25 cellular contexts compared by ENCODE assay signal in the genomic region with DNA sequence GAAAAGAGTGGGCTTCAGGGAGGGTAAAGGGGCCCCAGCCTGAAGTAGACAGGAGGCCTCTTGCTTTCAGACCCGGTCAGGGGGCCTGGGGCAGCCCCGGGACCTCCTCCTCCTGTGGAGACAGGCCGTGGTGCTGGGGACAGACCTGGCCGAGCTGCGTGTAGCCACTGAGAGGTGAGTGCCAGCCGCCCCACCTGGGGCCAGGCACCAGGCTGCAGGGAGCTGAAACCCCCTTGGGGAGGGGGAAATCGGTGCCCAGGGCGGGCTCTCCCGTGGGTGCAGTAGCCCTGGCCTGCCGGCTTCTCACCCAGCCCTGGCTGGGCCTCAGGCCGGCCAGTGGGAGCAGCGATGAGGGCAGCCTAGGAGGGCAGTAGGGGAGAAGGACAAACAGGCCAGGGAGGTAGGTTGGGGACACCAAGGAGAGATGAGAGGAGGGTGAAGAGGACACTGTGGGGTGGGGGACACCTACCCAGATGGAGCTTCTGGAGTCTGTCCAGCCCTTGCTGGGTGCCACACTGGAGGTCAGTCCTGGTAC. TPM values are rescaled to one million over a fixed set of nuclear protein-coding genes. Genes with fewer than 3 reads are reported as not detected.
DNase-seq lines count a peak whose midpoint lies in the region; ATAC-seq and TF ChIP-seq lines count a peak whose summit lies in the region.
"Had no signal": no experiment of that assay in that cellular context is flagged by ENCODE, and none has a peak within 500 bp of the region (broad histone marks: within the 10 kb centered on the region; RNA-seq: fewer than 3 reads in every experiment).

No MANE protein-coding gene starts in this region.

- intact Hi-C loops in activated CD4-positive, alpha-beta memory T cell treated with anti-CD3 and anti-CD28 coated beads for 36 hours (cut with micrococcal nuclease), result no loop called here
- intact Hi-C loops in left lung (cut with DNase I) (no loop called here), sigmoid colon (cut with DNase I) (no loop called here)

- TF ChIP-seq EP300 in sigmoid colon (IDR thresholded peaks at IDR 0.05), result no peak

- no peak for TF ChIP-seq CTCF in chondrocyte (IDR thresholded peaks at IDR 0.05)
- TF ChIP-seq CTCF in left lung (IDR thresholded peaks at IDR 0.05), result no peak
- TF ChIP-seq CTCF in sigmoid colon (IDR thresholded peaks at IDR 0.05), result no peak

- no peaks in the 10 kb centered on the region for H3K27me3 ChIP-seq in left lung
- H3K27me3 ChIP-seq in sigmoid colon, result peaks cover 0 to 9% (median 0%) of the 10 kb centered on the region in 3 donors
- H3K27me3 ChIP-seq: uterus had no signal

- H3K36me3 ChIP-seq in left lung, result no peaks in the 10 kb centered on the region
- H3K36me3 ChIP-seq in sigmoid colon, result no peaks in the 10 kb centered on the region
- H3K36me3 ChIP-seq: uterus had no signal

- H3K4me1 Mint-ChIP-seq in activated CD4-positive, alpha-beta memory T cell treated with anti-CD3 and anti-CD28 coated beads for 36 hours (ENCODE audit: low read depth), result no peaks in the 10 kb centered on the region
- no peaks in the 10 kb centered on the region for H3K4me1 Mint-ChIP-seq in activated CD4-positive, alpha-beta memory T cell treated with anti-CD3 and anti-CD28 coated beads, Interleukin-2, amount 10 ng/mL, durations not matched to agents 7 days and 5 days
- H3K4me1 Mint-ChIP-seq in chondrocyte (ENCODE audit: low read depth), result no peaks in the 10 kb centered on the region
- H3K4me1 Mint-ChIP-seq: naive thymus-derived CD4-positive, alpha-beta T cell had no signal

- ATAC-seq in left lung (no peak), HG03095 (IDR thresholded peaks at IDR 0.05; ENCODE audit: unreplicated experiment) (no peak)
- ATAC-seq: foreskin keratinocyte; naive thymus-derived CD4-positive, alpha-beta T cell had no signal

- H3K36me3 Mint-ChIP-seq in activated CD4-positive, alpha-beta memory T cell treated with anti-CD3 and anti-CD28 coated beads for 36 hours, result no peaks in the 10 kb centered on the region
- H3K36me3 Mint-ChIP-seq in activated CD4-positive, alpha-beta memory T cell treated with anti-CD3 and anti-CD28 coated beads, Interleukin-2, amount 10 ng/mL, durations not matched to agents 7 days and 5 days (ENCODE audit: low read depth), result no peaks in the 10 kb centered on the region
- peaks cover 4% of the 10 kb centered on the region for H3K36me3 Mint-ChIP-seq in chondrocyte (ENCODE audit: low read depth)
- H3K36me3 Mint-ChIP-seq: naive thymus-derived CD4-positive, alpha-beta T cell had no signal

- H3K27me3 Mint-ChIP-seq in activated CD4-positive, alpha-beta memory T cell treated with anti-CD3 and anti-CD28 coated beads for 36 hours, result peaks cover 11% of the 10 kb centered on the region
- peaks cover 3% of the 10 kb centered on the region for H3K27me3 Mint-ChIP-seq in activated CD4-positive, alpha-beta memory T cell treated with anti-CD3 and anti-CD28 coated beads, Interleukin-2, amount 10 ng/mL, durations not matched to agents 7 days and 5 days
- peaks cover 32% of the 10 kb centered on the region for H3K27me3 Mint-ChIP-seq in chondrocyte (ENCODE audit: low read depth)

- WGBS in sigmoid colon, 2 donors, result 79 to 89% methylated on average over 12 of the region's 12 CpGs

- H3K27ac ChIP-seq in left lung (no peak overlapping the region), sigmoid colon (no peak overlapping the region)
- H3K27ac ChIP-seq: foreskin keratinocyte, uterus had no signal

- no peak for TF ChIP-seq POLR2A in sigmoid colon (IDR thresholded peaks at IDR 0.05)

- H3K4me3 ChIP-seq in left lung (no peak overlapping the region), sigmoid colon (no peak overlapping the region)
- H3K4me3 ChIP-seq: uterus had no signal

- peak; percentile 5 for DNase-seq in activated CD4-positive, alpha-beta memory T cell treated with anti-CD3 and anti-CD28 coated beads for 36 hours
- no peak for DNase-seq in activated CD4-positive, alpha-beta memory T cell treated with anti-CD3 and anti-CD28 coated beads, Interleukin-2, amount 10 ng/mL, durations not matched to agents 7 days and 5 days
- DNase-seq in chondrocyte (ENCODE audit: low spot score) (peak; percentile 67), left lung (peak; percentile 28 to 78), sigmoid colon (peak; percentile 36), NCI-H2081 (lab: John Stamatoyannopoulos, UW) (no peak)
- no peak for DNase-seq in stimulated activated CD4-positive, alpha-beta T cell treated with anti-CD3 and anti-CD28 coated beads, Interleukin-4, amount 100 ng/mL, for 1 hour
- DNase-seq: activated T-cell treated with anti-CD3 and anti-CD28 coated beads for 4 hours; central memory CD4-positive, alpha-beta T cell; erythroblast; foreskin keratinocyte; hypothalamus; IMR-90; mesenchymal stem cell; NCI-H146; SIG-M5 had no signal

- H3K9me3 Mint-ChIP-seq in activated CD4-positive, alpha-beta memory T cell treated with anti-CD3 and anti-CD28 coated beads for 36 hours, result no peaks in the 10 kb centered on the region
- no peaks in the 10 kb centered on the region for H3K9me3 Mint-ChIP-seq in activated CD4-positive, alpha-beta memory T cell treated with anti-CD3 and anti-CD28 coated beads, Interleukin-2, amount 10 ng/mL, durations not matched to agents 7 days and 5 days
- H3K9me3 Mint-ChIP-seq in chondrocyte (ENCODE audit: low read depth), result peaks cover 12% of the 10 kb centered on the region
- H3K9me3 Mint-ChIP-seq: activated naive CD4-positive, alpha-beta T cell treated with anti-CD3 and anti-CD28 coated beads for 36 hours had no signal

- H3K27ac Mint-ChIP-seq in activated CD4-positive, alpha-beta memory T cell treated with anti-CD3 and anti-CD28 coated beads for 36 hours, result no peak overlapping the region
- H3K27ac Mint-ChIP-seq in activated CD4-positive, alpha-beta memory T cell treated with anti-CD3 and anti-CD28 coated beads, Interleukin-2, amount 10 ng/mL, durations not matched to agents 7 days and 5 days, result no peak overlapping the region
- H3K27ac Mint-ChIP-seq in chondrocyte (ENCODE audit: unreplicated experiment), result no peak overlapping the region
- H3K27ac Mint-ChIP-seq: activated naive CD4-positive, alpha-beta T cell treated with anti-CD3 and anti-CD28 coated beads for 36 hours; naive thymus-derived CD4-positive, alpha-beta T cell had no signal

- POLR2A ChIA-PET in activated CD4-positive, alpha-beta memory T cell treated with anti-CD3 and anti-CD28 coated beads for 36 hours (lab: Charles Lee), result no interaction called here
- POLR2A ChIA-PET in activated CD4-positive, alpha-beta memory T cell treated with anti-CD3 and anti-CD28 coated beads, Interleukin-2, amount 10 ng/mL, durations not matched to agents 7 days and 5 days (lab: Charles Lee), result no interaction called here

- H3K4me3 Mint-ChIP-seq in activated CD4-positive, alpha-beta memory T cell treated with anti-CD3 and anti-CD28 coated beads for 36 hours, result no peak overlapping the region
- H3K4me3 Mint-ChIP-seq in activated CD4-positive, alpha-beta memory T cell treated with anti-CD3 and anti-CD28 coated beads, Interleukin-2, amount 10 ng/mL, durations not matched to agents 7 days and 5 days, result no peak overlapping the region
- no peak overlapping the region for H3K4me3 Mint-ChIP-seq in chondrocyte (ENCODE audit: unreplicated experiment)
- H3K4me3 Mint-ChIP-seq: activated naive CD4-positive, alpha-beta T cell treated with anti-CD3 and anti-CD28 coated beads for 36 hours; naive thymus-derived CD4-positive, alpha-beta T cell had no signal

- no peaks in the 10 kb centered on the region for H3K4me1 ChIP-seq in left lung
- H3K4me1 ChIP-seq in sigmoid colon, result peaks cover 0 to 5% (median 0%) of the 10 kb centered on the region in 4 donors
- H3K4me1 ChIP-seq: foreskin keratinocyte, uterus had no signal

- H3K9me3 ChIP-seq in left lung (no peaks in the 10 kb centered on the region), sigmoid colon (no peaks in the 10 kb centered on the region)

- CTCF ChIA-PET in activated CD4-positive, alpha-beta memory T cell treated with anti-CD3 and anti-CD28 coated beads for 36 hours (lab: Charles Lee), result no interaction called here
- CTCF ChIA-PET in activated CD4-positive, alpha-beta memory T cell treated with anti-CD3 and anti-CD28 coated beads, Interleukin-2, amount 10 ng/mL, durations not matched to agents 7 days and 5 days (lab: Charles Lee), result no interaction called here

RNA-seq across cellular contexts. Expression of gene CROCC2, which starts 24.0 kb away (rescaled TPM):
- not detected for total RNA-seq in activated CD4-positive, alpha-beta memory T cell treated with anti-CD3 and anti-CD28 coated beads for 36 hours
- not detected for total RNA-seq in activated CD4-positive, alpha-beta memory T cell treated with anti-CD3 and anti-CD28 coated beads, Interleukin-2, amount 10 ng/mL, durations not matched to agents 7 days and 5 days
- total RNA-seq in chondrocyte (not detected in 3 replicates), left lung (1 to 10 TPM in 1 of 2 donors, under 1 TPM in 1; 0.32 to 2.3 TPM), sigmoid colon (not detected)
- under 1 TPM in 2 of 3 donors, not detected in 1; under 0.01 to 0.09 TPM for polyA plus RNA-seq in sigmoid colon
- total RNA-seq: A172; activated naive CD4-positive, alpha-beta T cell treated with anti-CD3 and anti-CD28 coated beads for 36 hours; foreskin keratinocyte; IMR-90; M059J; pulmonary artery endothelial cell had no signal
- polyA plus RNA-seq: aorta; foreskin keratinocyte; IMR-90; keratinocyte; naive thymus-derived CD4-positive, alpha-beta T cell had no signal

RNA-seq across cellular contexts. Expression of gene MAB21L4, which starts 34.2 kb away (rescaled TPM):
- total RNA-seq in activated CD4-positive, alpha-beta memory T cell treated with anti-CD3 and anti-CD28 coated beads for 36 hours, result not detected
- not detected for total RNA-seq in activated CD4-positive, alpha-beta memory T cell treated with anti-CD3 and anti-CD28 coated beads, Interleukin-2, amount 10 ng/mL, durations not matched to agents 7 days and 5 days
- not detected in 3 replicates for total RNA-seq in chondrocyte
- total RNA-seq in left lung, result 10 to 100 TPM; 20.6 to 35.7 TPM
- not detected for total RNA-seq in sigmoid colon
- polyA plus RNA-seq in sigmoid colon, result 10 to 100 TPM in 1 of 3 donors, 1 to 10 TPM in 2; 1.2 to 17.6 (median 1.7) TPM
- total RNA-seq: A172; activated naive CD4-positive, alpha-beta T cell treated with anti-CD3 and anti-CD28 coated beads for 36 hours; aorta; IMR-90; M059J; naive thymus-derived CD4-positive, alpha-beta T cell; pulmonary artery endothelial cell had no signal
- polyA plus RNA-seq: IMR-90; naive thymus-derived CD4-positive, alpha-beta T cell had no signal

Comparison
In these comparisons a context has a peak if more than half of its experiments do, and no peak if none do; other contexts are left out.
1. DNase-seq: peak in activated CD4-positive, alpha-beta memory T cell treated with anti-CD3 and anti-CD28 coated beads for 36 hours (single experiment), chondrocyte (single experiment), left lung (2 of 2) and sigmoid colon (single experiment); none in activated CD4-positive, alpha-beta memory T cell treated with anti-CD3 and anti-CD28 coated beads, Interleukin-2, amount 10 ng/mL, durations not matched to agents 7 days and 5 days (single experiment), stimulated activated CD4-positive, alpha-beta T cell treated with anti-CD3 and anti-CD28 coated beads, Interleukin-4, amount 100 ng/mL, for 1 hour (single experiment) and NCI-H2081 (0 of 2).
2. RNA of gene MAB21L4, which starts 34.2 kb away (total RNA-seq): 20.6 to 35.7 TPM in left lung; not detected in activated CD4-positive, alpha-beta memory T cell treated with anti-CD3 and anti-CD28 coated beads for 36 hours, not detected in activated CD4-positive, alpha-beta memory T cell treated with anti-CD3 and anti-CD28 coated beads, Interleukin-2, amount 10 ng/mL, durations not matched to agents 7 days and 5 days, not detected in chondrocyte and not detected in sigmoid colon; every median in the first group is over 10 times any median in the second.